ENCODE assay signal across 17 cellular contexts in the genomic region with DNA sequence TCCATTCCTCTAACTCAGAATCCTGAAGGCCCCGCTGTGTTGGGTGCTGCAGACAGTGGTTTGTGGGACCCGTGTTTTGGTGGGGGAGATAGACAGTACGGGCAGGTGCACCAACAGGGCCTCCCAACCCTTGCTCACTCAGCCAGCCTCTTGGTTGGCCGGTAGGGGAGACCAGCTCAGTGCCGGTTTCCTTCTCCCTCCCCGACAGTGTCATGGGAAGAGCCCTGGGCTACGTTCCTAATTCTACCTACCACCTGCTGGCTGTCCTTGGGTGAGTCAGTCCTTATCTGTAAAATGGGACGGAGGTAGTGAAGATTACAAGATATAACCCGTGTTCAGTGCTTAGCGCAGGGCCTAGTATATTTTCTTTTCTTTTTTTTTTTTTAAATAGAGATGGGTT. TPM values are rescaled to one million over a fixed set of nuclear protein-coding genes. Genes with fewer than 3 reads are reported as not detected.
DNase-seq lines count a peak whose midpoint lies in the region; ATAC-seq and TF ChIP-seq lines count a peak whose summit lies in the region.
"Had no signal": no experiment of that assay in that cellular context is flagged by ENCODE, and none has a peak within 500 bp of the region (broad histone marks: within the 10 kb centered on the region; RNA-seq: fewer than 3 reads in every experiment).

No MANE protein-coding gene starts in this region.

- H3K36me3 ChIP-seq in adrenal gland (replicated peaks in 1 of 2): no peaks in the 10 kb centered on the region
- H3K36me3 ChIP-seq: colonic mucosa, left lung had no signal

- H3K4me1 Mint-ChIP-seq in CD4-positive, alpha-beta T cell (ENCODE audit: low read depth): peaks cover 41% of the 10 kb centered on the region
- peaks cover 10% of the 10 kb centered on the region for H3K4me1 Mint-ChIP-seq in neural crest cell

- H3K36me3 Mint-ChIP-seq in CD4-positive, alpha-beta T cell (ENCODE audit: low read depth): no peaks in the 10 kb centered on the region
- no peaks in the 10 kb centered on the region for H3K36me3 Mint-ChIP-seq in neural crest cell (ENCODE audit: low read depth)

- no peak overlapping the region for H3K4me3 ChIP-seq in adrenal gland
- H3K4me3 ChIP-seq: testis had no signal

- H3K9me3 Mint-ChIP-seq in CD4-positive, alpha-beta T cell: no peaks in the 10 kb centered on the region
- no peaks in the 10 kb centered on the region for H3K9me3 Mint-ChIP-seq in neural crest cell
- H3K9me3 Mint-ChIP-seq: activated T-helper 2 cell treated with anti-CD3 and anti-CD28 coated beads, Interferon-gamma antibody, Interleukin-2, Interleukin-4, amounts not matched to agents 10 μg/mL and 5 μg/mL and 100 μg/mL, durations not matched to agents 14 hours and 24 hours and 36 hours; HFFc6 had no signal

- H3K27ac ChIP-seq in 22Rv1 (peak overlapping the region; percentile 98), adrenal gland (peak overlapping the region; percentile 90 to 98 (median 93))
- no peak overlapping the region for H3K27ac ChIP-seq in CD4-positive, alpha-beta T cell (ENCODE audit: low read depth, low read length)

- H3K9me3 ChIP-seq in CD4-positive, alpha-beta T cell (ENCODE audit: control insufficient read depth, low read length): no peaks in the 10 kb centered on the region
- H3K9me3 ChIP-seq in adrenal gland (replicated peaks in 1 of 3): no peaks in the 10 kb centered on the region
- H3K9me3 ChIP-seq: colonic mucosa, left lung, testis had no signal

- intact Hi-C loops in CD4-positive, alpha-beta T cell (cut with DNase I, micrococcal nuclease): no loop called here
- intact Hi-C loops in adrenal gland (cut with DNase I): no loop called here

- ATAC-seq in CD4-positive, alpha-beta T cell (ENCODE audit: poor library complexity): no peak
- no peak for ATAC-seq in HG02798 (IDR thresholded peaks at IDR 0.05; ENCODE audit: poor library complexity, unreplicated experiment)
- ATAC-seq in GM19351 (IDR thresholded peaks at IDR 0.05; ENCODE audit: unreplicated experiment): no peak
- ATAC-seq: activated CD4-positive, alpha-beta T cell treated with anti-CD3 and anti-CD28 coated beads for 36 hours had no signal

- TF ChIP-seq CTCF in 22Rv1 (IDR thresholded peaks at IDR 0.05) (no peak), adrenal gland (IDR thresholded peaks at IDR 0.05) (peak in 1 of 6 experiments; percentile 34), neural crest cell (conservative IDR thresholded peaks at IDR 0.05) (no peak)
- TF ChIP-seq CTCF in CD4-positive, alpha-beta T cell (IDR thresholded peaks at IDR 0.05): no peak

- no peaks in the 10 kb centered on the region for H3K27me3 ChIP-seq in CD4-positive, alpha-beta T cell (ENCODE audit: control insufficient read depth, insufficient read depth, low read length)
- no peaks in the 10 kb centered on the region for H3K27me3 ChIP-seq in adrenal gland
- H3K27me3 ChIP-seq: colonic mucosa, left lung, testis had no signal

- no peak for TF ChIP-seq POLR2A in adrenal gland (IDR thresholded peaks at IDR 0.05)

- CTCF ChIA-PET in CD4-positive, alpha-beta T cell (lab: Charles Lee): no interaction called here

- peaks cover 22 to 36% of the 10 kb centered on the region in 2 donors for H3K4me1 ChIP-seq in adrenal gland (replicated peaks in 1 of 2)

- H3K4me3 Mint-ChIP-seq in CD4-positive, alpha-beta T cell: peak overlapping the region; percentile 30
- peak overlapping the region; percentile 47 for H3K4me3 Mint-ChIP-seq in neural crest cell
- H3K4me3 Mint-ChIP-seq: activated CD4-positive, alpha-beta T cell treated with anti-CD3 and anti-CD28 coated beads for 36 hours; HFFc6 had no signal

- peak overlapping the region; percentile 39 for H3K27ac Mint-ChIP-seq in CD4-positive, alpha-beta T cell
- H3K27ac Mint-ChIP-seq in neural crest cell (ENCODE audit: unreplicated experiment): no peak overlapping the region
- H3K27ac Mint-ChIP-seq: activated T-helper 2 cell treated with anti-CD3 and anti-CD28 coated beads, Interferon-gamma antibody, Interleukin-2, Interleukin-4, amounts not matched to agents 10 μg/mL and 5 μg/mL and 100 μg/mL, durations not matched to agents 14 hours and 24 hours and 36 hours; HFFc6 had no signal

- in situ Hi-C loops in G401 (cut with HindIII; ENCODE audit: low sequenced_read_pairs): no loop called here

- DNase-seq in CD4-positive, alpha-beta T cell: no peak
- DNase-seq in adrenal gland (peak in 3 of 7 donors; percentile 50 to 70 (median 59)), neural crest cell (ENCODE audit: low read depth, low spot score) (no peak), occipital lobe (lab: John Stamatoyannopoulos, UW) (no peak), G401 (ENCODE audit: low spot score) (no peak)
- DNase-seq: HFFc6, NCI-H1417 treated with DMSO at 0.1 percent for 48 hours, NCI-H524 had no signal

- 54 to 69% (median 62%) methylated on average over 5 to 10 of the region's 10 CpGs for WGBS in adrenal gland, 4 donors

- POLR2A ChIA-PET in CD4-positive, alpha-beta T cell (lab: Charles Lee): interaction anchor here (0.6 to 8.5 kb wide), 4 partner anchors 18 to 166 kb away, joined by 3 to 102 read pairs (median 6); a partner anchor contains a TSS

- no peaks in the 10 kb centered on the region for H3K27me3 Mint-ChIP-seq in CD4-positive, alpha-beta T cell
- peaks cover 2% of the 10 kb centered on the region for H3K27me3 Mint-ChIP-seq in neural crest cell (ENCODE audit: low read depth)
- H3K27me3 Mint-ChIP-seq: activated CD4-positive, alpha-beta T cell treated with anti-CD3 and anti-CD28 coated beads for 36 hours had no signal

RNA-seq across cellular contexts. Expression of a gene that starts 5.9 kb away (rescaled TPM):
- total RNA-seq in CD4-positive, alpha-beta T cell: 10 to 100 TPM; 49.9 to 52.4 TPM
- total RNA-seq in adrenal gland: 100 to 1,000 TPM in 3 of 8 donors, 10 to 100 TPM in 5; 73.6 to 257 (median 98.0) TPM
- polyA plus RNA-seq in adrenal gland: 100 to 1,000 TPM in 2 of 3 donors, 10 to 100 TPM in 1; 15.5 to 103 (median 102) TPM
- 37.3 and 40.8 TPM in 2 replicates for total RNA-seq in neural crest cell
- 13.1 TPM for total RNA-seq in occipital lobe
- 88.8 and 126 TPM in 2 replicates for total RNA-seq in G401 (2014; rRNA removed; shearing (Covaris generic))

RNA-seq across cellular contexts. Expression of a gene that starts 8.0 kb away (rescaled TPM):
- 1 to 10 TPM; 7.5 to 8.5 TPM for total RNA-seq in CD4-positive, alpha-beta T cell
- 1 to 10 TPM in 5 of 8 donors, under 1 TPM in 2, not detected in 1; 0.54 to 3.8 (median 1.6) TPM for total RNA-seq in adrenal gland
- polyA plus RNA-seq in adrenal gland: 1 to 10 TPM in 2 of 3 donors, under 1 TPM in 1; 0.31 to 2.1 (median 1.1) TPM
- total RNA-seq in neural crest cell: not detected in 2 replicates
- total RNA-seq in occipital lobe: not detected
- not detected in 2 replicates for total RNA-seq in G401 (2014; rRNA removed; shearing (Covaris generic))
- total RNA-seq: HFFc6 had no signal

RNA-seq across cellular contexts. Expression of a gene that starts 10.7 kb away (rescaled TPM):
- not detected for total RNA-seq in CD4-positive, alpha-beta T cell
- under 1 TPM in 1 of 8 donors, not detected in 7; 0.18 TPM for total RNA-seq in adrenal gland
- not detected for polyA plus RNA-seq in adrenal gland
- total RNA-seq in neural crest cell: not detected in 2 replicates
- not detected for total RNA-seq in occipital lobe
- not detected in 2 replicates for total RNA-seq in G401 (2014; rRNA removed; shearing (Covaris generic))
- total RNA-seq: activated CD4-positive, alpha-beta T cell treated with anti-CD3 and anti-CD28 coated beads for 36 hours; activated T-helper 2 cell treated with anti-CD3 and anti-CD28 coated beads, Interferon-gamma antibody, Interleukin-2, Interleukin-4, amounts not matched to agents 10 μg/mL and 5 μg/mL and 100 μg/mL, durations not matched to agents 14 hours and 24 hours and 36 hours; colonic mucosa; HFFc6; left lung; mononuclear cell; testis had no signal

RNA-seq across cellular contexts. Expression of a gene that starts 19.6 kb away (rescaled TPM):
- total RNA-seq in CD4-positive, alpha-beta T cell: 100 to 1,000 TPM; 115 to 117 TPM
- 100 to 1,000 TPM in 2 of 8 donors, 10 to 100 TPM in 6; 62.0 to 114 (median 83.9) TPM for total RNA-seq in adrenal gland
- polyA plus RNA-seq in adrenal gland: 100 to 1,000 TPM in 2 of 3 donors, 10 to 100 TPM in 1; 35.3 to 152 (median 119) TPM
- 48.7 and 50.1 TPM in 2 replicates for total RNA-seq in neural crest cell
- total RNA-seq in occipital lobe: 66.8 TPM
- total RNA-seq in G401 (2014; rRNA removed; shearing (Covaris generic)): 73.5 and 102 TPM in 2 replicates

RNA-seq across cellular contexts. Expression of a gene that starts 19.9 kb away (rescaled TPM):
- total RNA-seq in CD4-positive, alpha-beta T cell: 10 to 100 TPM; 25.8 to 30.2 TPM
- total RNA-seq in adrenal gland (100 to 1,000 TPM in 5 of 8 donors, 10 to 100 TPM in 3; 65.1 to 142 (median 102) TPM), neural crest cell (79.0 and 89.5 TPM in 2 replicates), occipital lobe (23.4 TPM)
- 100 to 1,000 TPM in 2 of 3 donors, 10 to 100 TPM in 1; 28.9 to 159 (median 141) TPM for polyA plus RNA-seq in adrenal gland
- 177 and 184 TPM in 2 replicates for total RNA-seq in G401 (2014; rRNA removed; shearing (Covaris generic))
